Comparison of ENCODE assay signal across 8 cellular contexts in the genomic region with DNA sequence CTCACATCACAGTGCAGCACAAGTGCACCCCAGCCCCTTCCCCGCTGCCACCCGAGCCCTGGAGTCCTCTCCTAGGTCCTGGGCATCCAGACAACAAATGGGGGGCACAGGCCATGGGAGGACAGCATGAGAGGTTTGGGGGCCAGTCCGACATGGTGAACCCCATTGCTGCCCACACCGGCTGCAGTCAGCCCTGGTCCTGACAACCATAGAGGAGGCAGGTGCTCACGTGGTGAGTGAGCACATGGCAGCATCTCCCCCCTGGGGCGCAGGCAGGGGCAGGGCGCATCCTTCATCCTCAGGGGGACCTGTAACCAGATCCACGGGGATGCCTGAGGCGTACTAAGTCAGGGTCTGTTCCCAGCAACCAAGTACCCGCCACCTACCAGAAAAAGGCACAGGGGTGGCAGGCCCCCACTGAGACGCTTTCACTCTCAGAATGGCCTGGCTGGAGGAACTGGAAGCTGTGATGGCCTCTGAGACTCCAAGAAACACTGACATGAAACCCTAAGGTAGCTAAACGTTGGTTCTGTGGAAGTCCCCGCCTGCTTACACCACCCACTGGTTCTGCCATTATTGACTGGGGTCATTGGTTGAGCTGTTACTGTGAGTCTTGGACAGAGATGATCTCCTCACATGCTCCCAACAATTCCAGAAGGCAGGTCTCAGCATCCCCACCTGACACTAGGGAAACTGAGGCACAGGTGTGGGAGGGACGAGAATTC. TPM values are rescaled to one million over a fixed set of nuclear protein-coding genes. Genes with fewer than 3 reads are reported as not detected.
DNase-seq lines count a peak whose midpoint lies in the region; ATAC-seq and TF ChIP-seq lines count a peak whose summit lies in the region.

No MANE protein-coding gene starts in this region.

- peak overlapping the region; percentile 94 for H3K27ac Mint-ChIP-seq in stimulated activated effector memory CD8-positive, alpha-beta T cell treated with anti-CD3 and anti-CD28 coated beads, Interleukin-12 subunit alpha, Interleukin-12 subunit beta, amount 100 ng/mL, for 72 hours

- TF ChIP-seq CTCF in heart right ventricle (IDR thresholded peaks at IDR 0.05) = no peak

- H3K27me3 ChIP-seq in SJSA1 (replicated peaks) (peaks cover 10% of the 10 kb centered on the region), heart right ventricle (peaks cover 0 to 16% (median 0%) of the 10 kb centered on the region in 7 donors)

- H3K36me3 Mint-ChIP-seq in stimulated activated effector memory CD8-positive, alpha-beta T cell treated with anti-CD3 and anti-CD28 coated beads, Interleukin-12 subunit alpha, Interleukin-12 subunit beta, amount 100 ng/mL, for 72 hours = peaks cover 23% of the 10 kb centered on the region

- H3K4me3 ChIP-seq in SJSA1 = no peak overlapping the region
- peak overlapping the region in 1 of 10 donors; percentile 38 for H3K4me3 ChIP-seq in heart right ventricle

- H3K4me1 ChIP-seq in SJSA1 (replicated peaks) (peaks cover 18% of the 10 kb centered on the region), heart right ventricle (peaks cover 11 to 56% (median 29%) of the 10 kb centered on the region in 9 donors)

- H3K9me3 Mint-ChIP-seq in stimulated activated effector memory CD8-positive, alpha-beta T cell treated with anti-CD3 and anti-CD28 coated beads, Interleukin-12 subunit alpha, Interleukin-12 subunit beta, amount 100 ng/mL, for 72 hours = no peaks in the 10 kb centered on the region

- ATAC-seq in GM19463 (IDR thresholded peaks at IDR 0.05; ENCODE audit: unreplicated experiment) (peak; percentile 32), GM18519 (IDR thresholded peaks at IDR 0.05; ENCODE audit: low FRiP score, unreplicated experiment) (no peak), heart right ventricle (no peak), HG02642 (IDR thresholded peaks at IDR 0.05; ENCODE audit: poor library complexity, unreplicated experiment) (no peak)
- peak; percentile 40 for ATAC-seq in stimulated activated effector memory CD8-positive, alpha-beta T cell treated with anti-CD3 and anti-CD28 coated beads, Interleukin-12 subunit alpha, Interleukin-12 subunit beta, amount 100 ng/mL, for 72 hours

- H3K36me3 ChIP-seq in SJSA1 = no peaks in the 10 kb centered on the region
- H3K36me3 ChIP-seq in heart right ventricle = no peaks in the 10 kb centered on the region

- WGBS in heart right ventricle, 2 donors = 85 to 89% methylated on average over 14 of the region's 14 CpGs

- peaks cover 94% of the 10 kb centered on the region for H3K4me1 Mint-ChIP-seq in stimulated activated effector memory CD8-positive, alpha-beta T cell treated with anti-CD3 and anti-CD28 coated beads, Interleukin-12 subunit alpha, Interleukin-12 subunit beta, amount 100 ng/mL, for 72 hours

- H3K4me3 Mint-ChIP-seq in stimulated activated effector memory CD8-positive, alpha-beta T cell treated with anti-CD3 and anti-CD28 coated beads, Interleukin-12 subunit alpha, Interleukin-12 subunit beta, amount 100 ng/mL, for 72 hours = peak overlapping the region; percentile 73

- intact Hi-C loops in heart right ventricle (cut with DNase I) = loop anchor here in 5 of 10 donors (10.0 kb wide), 2 partner anchors 147 to 553 kb away; partner anchors contain the start of genes MXD4 (in 4 of the 5), GRK4 (in 1 of the 5) and NOP14 (in 1 of the 5)

- H3K27ac ChIP-seq in SJSA1 = peak overlapping the region; percentile 71
- peak overlapping the region in 5 of 10 donors; percentile 50 to 84 (median 76) for H3K27ac ChIP-seq in heart right ventricle

- DNase-seq in SJSA1 (ENCODE audit: low read depth in 1 of 2, low spot score in 2 of 2) (no peak), ecto neural progenitor cell (ENCODE audit: low spot score) (peak; percentile 43), hypothalamus (lab: John Stamatoyannopoulos, UW) (no peak), heart right ventricle (no peak)
- peak; percentile 19 to 75 for DNase-seq in stimulated activated effector memory CD8-positive, alpha-beta T cell treated with anti-CD3 and anti-CD28 coated beads, Interleukin-12 subunit alpha, Interleukin-12 subunit beta, amount 100 ng/mL, for 72 hours (ENCODE audit: low spot score in 2 of 2)

- H3K9me3 ChIP-seq in SJSA1 (replicated peaks) (no peaks in the 10 kb centered on the region), heart right ventricle (no peaks in the 10 kb centered on the region)

RNA-seq across cellular contexts. Expression of gene ZFYVE28, which starts 6.5 kb away (rescaled TPM):
- total RNA-seq in SJSA1 (2014; rRNA removed; shearing (Covaris generic)) = 0.11 TPM in 1 of 2 replicates, not detected in the other
- 1 to 10 TPM; 2.3 to 9.9 (median 3.3) TPM for total RNA-seq in heart right ventricle
- polyA plus RNA-seq in heart right ventricle = 1 to 10 TPM; 3.3 to 6.3 TPM

RNA-seq across cellular contexts. Expression of gene CFAP99, which starts 6.8 kb away (rescaled TPM):
- not detected in 2 replicates for total RNA-seq in SJSA1 (2014; rRNA removed; shearing (Covaris generic))
- total RNA-seq in heart right ventricle = not detected
- not detected for polyA plus RNA-seq in heart right ventricle

RNA-seq across cellular contexts. Expression of gene RNF4, which starts 57.0 kb away (rescaled TPM):
- 34.1 and 59.8 TPM in 2 replicates for total RNA-seq in SJSA1 (2014; rRNA removed; shearing (Covaris generic))
- 10 to 100 TPM; 27.4 to 42.1 (median 30.6) TPM for total RNA-seq in heart right ventricle
- polyA plus RNA-seq in heart right ventricle = 10 to 100 TPM; 13.4 to 19.3 TPM

Comparison
In these comparisons a context has a peak if more than half of its experiments do, and no peak if none do; other contexts are left out.
1. ATAC-seq: peak in GM19463 (single experiment) and stimulated activated effector memory CD8-positive, alpha-beta T cell treated with anti-CD3 and anti-CD28 coated beads, Interleukin-12 subunit alpha, Interleukin-12 subunit beta, amount 100 ng/mL, for 72 hours (single experiment); none in GM18519 (single experiment), heart right ventricle (0 of 8) and HG02642 (single experiment).
2. DNase-seq: peak in ecto neural progenitor cell (single experiment) and stimulated activated effector memory CD8-positive, alpha-beta T cell treated with anti-CD3 and anti-CD28 coated beads, Interleukin-12 subunit alpha, Interleukin-12 subunit beta, amount 100 ng/mL, for 72 hours (2 of 2); none in SJSA1 (0 of 2), hypothalamus (0 of 51) and heart right ventricle (0 of 2).